19 cellular contexts compared by ENCODE assay signal in genomic region chr9:95447660-95448420, GRCh38.
DNase-seq lines count a peak whose midpoint lies in the region; ATAC-seq and TF ChIP-seq lines count a peak whose summit lies in the region.
"Had no signal": no experiment of that assay in that cellular context is flagged by ENCODE, and none has a peak within 500 bp of the region (broad histone marks: within the 10 kb centered on the region; RNA-seq: fewer than 3 reads in every experiment).

No MANE protein-coding gene starts in this region.

- H3K4me3 ChIP-seq in heart left ventricle (no peak overlapping the region), brain microvascular endothelial cell (ENCODE audit: low read depth, low read length) (no peak overlapping the region), Peyer's patch (no peak overlapping the region)
- H3K4me3 ChIP-seq: hepatocyte, spleen, tibial nerve had no signal

- peaks cover 0 to 7% (median 3%) of the 10 kb centered on the region in 4 donors for H3K4me1 Mint-ChIP-seq in naive thymus-derived CD8-positive, alpha-beta T cell

- intact Hi-C loops in heart left ventricle (cut with DNase I) = no loop called here
- intact Hi-C loops in cardiac septum (cut with DNase I) = no loop called here

- H3K27me3 Mint-ChIP-seq in naive thymus-derived CD8-positive, alpha-beta T cell = peaks cover 0 to 1% (median 0%) of the 10 kb centered on the region in 5 donors
- H3K27me3 Mint-ChIP-seq: CD4-positive, alpha-beta T cell had no signal

- H3K36me3 ChIP-seq in heart left ventricle (peaks cover 0 to 88% (median 51%) of the 10 kb centered on the region in 9 donors), brain microvascular endothelial cell (replicated peaks) (no peaks in the 10 kb centered on the region), Peyer's patch (peaks cover 0 to 78% (median 0%) of the 10 kb centered on the region in 3 donors)

- H3K4me1 ChIP-seq in heart left ventricle = peaks cover 0 to 12% (median 0%) of the 10 kb centered on the region in 12 donors
- no peaks in the 10 kb centered on the region for H3K4me1 ChIP-seq in Peyer's patch
- H3K4me1 ChIP-seq: spleen, tibial nerve had no signal

- H3K27me3 ChIP-seq in heart left ventricle (no peaks in the 10 kb centered on the region), brain microvascular endothelial cell (replicated peaks) (no peaks in the 10 kb centered on the region), Peyer's patch (no peaks in the 10 kb centered on the region)
- H3K27me3 ChIP-seq: hepatocyte, tibial nerve had no signal

- no peaks in the 10 kb centered on the region for H3K9me3 Mint-ChIP-seq in naive thymus-derived CD8-positive, alpha-beta T cell
- H3K9me3 Mint-ChIP-seq: CD4-positive, alpha-beta T cell; HFFc6 had no signal

- in situ Hi-C loops in brain microvascular endothelial cell (cut with HindIII; ENCODE audit: low pct_ligation_motif_present, low sequenced_read_pairs) = no loop called here

- H3K9me3 ChIP-seq in heart left ventricle (no peaks in the 10 kb centered on the region), Peyer's patch (no peaks in the 10 kb centered on the region)
- H3K9me3 ChIP-seq: spleen, tibial nerve had no signal

- TF ChIP-seq CTCF in heart left ventricle (IDR thresholded peaks at IDR 0.05) (no peak), brain microvascular endothelial cell (IDR thresholded peaks at IDR 0.05; ENCODE audit: low read depth, low read length, missing control alignments) (peak; percentile 21), Peyer's patch (IDR thresholded peaks at IDR 0.05) (no peak)

- POLR2A ChIA-PET in naive thymus-derived CD8-positive, alpha-beta T cell (lab: Charles Lee) = interaction anchor here (0.7 kb wide), 1 partner anchor 39 kb away, joined by 3 read pairs; no protein-coding TSS in a partner anchor

- ATAC-seq in heart left ventricle (peak; percentile 79 to 93 (median 90)), HG03280 (IDR thresholded peaks at IDR 0.05; ENCODE audit: unreplicated experiment) (no peak)
- no peak for ATAC-seq in naive thymus-derived CD8-positive, alpha-beta T cell
- ATAC-seq: left colon had no signal

- H3K27ac ChIP-seq in heart left ventricle (peak overlapping the region in 10 of 12 donors; percentile 30 to 76 (median 52)), brain microvascular endothelial cell (no peak overlapping the region), Peyer's patch (peak overlapping the region in 1 of 4 donors; percentile 18)
- H3K27ac ChIP-seq: hepatocyte, spleen had no signal

- no peak overlapping the region for H3K4me3 Mint-ChIP-seq in naive thymus-derived CD8-positive, alpha-beta T cell
- H3K4me3 Mint-ChIP-seq: CD4-positive, alpha-beta T cell; HFFc6 had no signal

- TF ChIP-seq POLR2A in heart left ventricle (IDR thresholded peaks at IDR 0.05) = no peak
- no peak for TF ChIP-seq POLR2A in Peyer's patch (IDR thresholded peaks at IDR 0.05)

- 45 to 61% (median 54%) methylated on average over 14 to 23 of the region's 23 CpGs for whole genome bisulfite sequencing in heart left ventricle, 4 donors

- peaks cover 7 to 82% (median 23%) of the 10 kb centered on the region in 3 donors for H3K36me3 Mint-ChIP-seq in naive thymus-derived CD8-positive, alpha-beta T cell

- no peak overlapping the region for H3K27ac Mint-ChIP-seq in naive thymus-derived CD8-positive, alpha-beta T cell
- H3K27ac Mint-ChIP-seq: CD4-positive, alpha-beta T cell; HFFc6 had no signal

- peak in 4 of 5 donors; percentile 17 to 46 (median 39) for DNase-seq in heart left ventricle
- no peak for DNase-seq in cardiac septum (ENCODE audit: low spot score)
- DNase-seq in brain microvascular endothelial cell = no peak
- peak; percentile 19 for DNase-seq in left kidney (ENCODE audit: low read depth, low spot score)
- DNase-seq in naive thymus-derived CD8-positive, alpha-beta T cell = no peak
- no peak for DNase-seq in superior temporal gyrus (ENCODE audit: extremely low spot score)
- no peak for DNase-seq in Peyer's patch
- DNase-seq: activated CD4-positive, CD25-positive, alpha-beta regulatory T cell; amniotic stem cell; CD4-positive, alpha-beta T cell; DMS79; HFFc6; left colon; NCI-H187 treated with DMSO at 0.1 percent for 48 hours; SHP77 treated with DMSO at 0.1 percent for 48 hours; spleen had no signal

Comparison
In these comparisons a context has a peak if more than half of its experiments do, and no peak if none do; other contexts are left out.
1. DNase-seq: peak in heart left ventricle (4 of 5) and left kidney (single experiment); none in cardiac septum (single experiment), brain microvascular endothelial cell (single experiment), naive thymus-derived CD8-positive, alpha-beta T cell (0 of 10), superior temporal gyrus (single experiment) and Peyer's patch (0 of 3).
2. ATAC-seq: peak in heart left ventricle (4 of 4); none in HG03280 (single experiment) and naive thymus-derived CD8-positive, alpha-beta T cell (0 of 2).